In the genomic region with DNA sequence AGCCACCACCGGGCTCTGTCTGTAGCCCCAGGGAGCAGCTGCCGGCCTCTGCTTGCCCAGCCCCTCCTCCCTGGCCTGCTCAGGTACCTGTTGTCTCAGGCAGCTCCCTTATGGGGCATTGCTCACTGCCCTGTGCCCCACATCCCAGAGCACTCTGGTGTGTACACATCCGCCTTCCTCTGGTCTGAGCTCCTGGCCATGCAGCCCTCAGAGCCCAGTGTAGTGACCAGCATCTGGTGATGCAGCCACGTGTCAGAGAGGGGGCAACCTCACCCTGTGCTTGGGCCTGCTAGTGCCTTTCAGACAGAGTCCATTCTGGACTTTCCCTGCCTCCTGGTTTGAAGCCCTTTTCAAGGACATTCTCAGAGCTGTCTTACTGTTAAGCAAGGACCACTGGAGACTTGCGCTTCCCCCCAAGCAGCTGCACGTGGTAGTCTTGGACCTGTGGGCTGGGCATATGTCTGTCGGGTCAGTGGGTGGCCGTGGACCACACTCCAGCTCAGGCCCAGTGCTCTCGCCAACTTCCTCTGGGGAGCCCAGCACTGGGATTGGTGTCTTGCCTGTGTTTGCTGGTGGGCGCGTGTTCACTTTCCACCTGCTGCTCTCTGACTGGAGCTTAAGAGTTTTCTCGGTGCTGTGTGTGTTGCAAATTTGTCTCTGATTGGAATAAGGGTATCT, we compare ENCODE assay signal across 1 cellular context.
TF ChIP-seq lines count a peak whose summit lies in the region.

No MANE protein-coding gene starts in this region.

TF ChIP-seq in HepG2, 621 proteins besides CTCF, POLR2A, EP300 and RAD21 (continued from another document and continues in another):
- TF ChIP-seq ZBTB43 (CRISPR knock-in tag; conservative IDR thresholded peaks at IDR 0.05) (no peak; the same call in 1 of the 2 replicates), FOXO4 (CRISPR knock-in tag; conservative IDR thresholded peaks at IDR 0.05) (no peak), ZSCAN29 (CRISPR knock-in tag; conservative IDR thresholded peaks at IDR 0.05) (no peak), FUBP1 (CRISPR knock-in tag; IDR thresholded peaks at IDR 0.05; ENCODE audit: borderline replicate concordance) (no peak), SALL1 (CRISPR knock-in tag; IDR thresholded peaks at IDR 0.05) (peak; percentile 53; the same call in 1 of the 2 replicates), STAG1 (CRISPR knock-in tag; IDR thresholded peaks at IDR 0.05) (peak; percentile 18; the same call in 1 of the 2 replicates), ZNF768 (CRISPR knock-in tag; IDR thresholded peaks at IDR 0.05) (peak; percentile 74; the same call in 1 of the 2 replicates), IRX3 (CRISPR knock-in tag; IDR thresholded peaks at IDR 0.05; ENCODE audit: borderline replicate concordance, low read depth) (no peak), HNRNPL (IDR thresholded peaks at IDR 0.05; ENCODE audit: low read depth, low read length) (0 out of 2 replicates have a peak, but pooled peaks have one; percentile 29), HDAC2 (CRISPR knock-in tag; IDR thresholded peaks at IDR 0.05) (no peak), ZNF205 (CRISPR knock-in tag; IDR thresholded peaks at IDR 0.05) (no peak), NFE2L1 (CRISPR knock-in tag; IDR thresholded peaks at IDR 0.05; ENCODE audit: borderline replicate concordance) (0 out of 2 replicates have a peak, but pooled peaks have one; percentile 41), ZNF839 (CRISPR knock-in tag; IDR thresholded peaks at IDR 0.05; ENCODE audit: borderline replicate concordance) (0 out of 2 replicates have a peak, but pooled peaks have one; percentile 43), HNF1B (CRISPR knock-in tag; IDR thresholded peaks at IDR 0.05) (0 out of 2 replicates have a peak, but pooled peaks have one; percentile 4), RFX1 (IDR thresholded peaks at IDR 0.05) (no peak), ZFY (CRISPR knock-in tag; IDR thresholded peaks at IDR 0.05) (peak; percentile 21; the same call in 1 of the 2 replicates), ZBTB38 (CRISPR knock-in tag; IDR thresholded peaks at IDR 0.05) (peak; percentile 63; the same call in 1 of the 2 replicates), ARID5B (CRISPR knock-in tag; IDR thresholded peaks at IDR 0.05) (no peak), EHMT2 (IDR thresholded peaks at IDR 0.05; ENCODE audit: borderline replicate concordance, low read depth, low read length) (no peak), ZNF605 (CRISPR knock-in tag; IDR thresholded peaks at IDR 0.05) (0 out of 2 replicates have a peak, but pooled peaks have one; percentile 29), REL (CRISPR knock-in tag; conservative IDR thresholded peaks at IDR 0.05) (no peak), HOXA3 (CRISPR knock-in tag; IDR thresholded peaks at IDR 0.05) (0 out of 2 replicates have a peak, but pooled peaks have one; percentile 13), PHF20 (CRISPR knock-in tag; IDR thresholded peaks at IDR 0.05) (no peak), ZFP37 (CRISPR knock-in tag; IDR thresholded peaks at IDR 0.05; ENCODE audit: borderline replicate concordance) (no peak)
- TF ChIP-seq, protein P1, sequence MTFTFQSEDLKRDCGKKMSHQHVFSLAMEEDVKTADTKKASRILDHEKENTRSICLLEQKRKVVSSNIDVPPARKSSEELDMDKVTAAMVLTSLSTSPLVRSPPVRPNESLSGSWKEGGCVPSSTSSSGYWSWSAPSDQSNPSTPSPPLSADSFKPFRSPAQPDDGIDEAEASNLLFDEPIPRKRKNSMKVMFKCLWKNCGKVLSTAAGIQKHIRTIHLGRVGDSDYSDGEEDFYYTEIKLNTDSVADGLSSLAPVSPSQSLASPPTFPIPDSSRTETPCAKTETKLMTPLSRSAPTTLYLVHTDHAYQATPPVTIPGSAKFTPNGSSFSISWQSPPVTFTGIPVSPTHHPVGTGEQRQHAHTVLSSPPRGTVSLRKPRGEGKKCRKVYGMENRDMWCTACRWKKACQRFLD (CRISPR knock-in tag; IDR thresholded peaks at IDR 0.05; ENCODE audit: borderline replicate concordance): no peak
- TF ChIP-seq, protein P2, sequence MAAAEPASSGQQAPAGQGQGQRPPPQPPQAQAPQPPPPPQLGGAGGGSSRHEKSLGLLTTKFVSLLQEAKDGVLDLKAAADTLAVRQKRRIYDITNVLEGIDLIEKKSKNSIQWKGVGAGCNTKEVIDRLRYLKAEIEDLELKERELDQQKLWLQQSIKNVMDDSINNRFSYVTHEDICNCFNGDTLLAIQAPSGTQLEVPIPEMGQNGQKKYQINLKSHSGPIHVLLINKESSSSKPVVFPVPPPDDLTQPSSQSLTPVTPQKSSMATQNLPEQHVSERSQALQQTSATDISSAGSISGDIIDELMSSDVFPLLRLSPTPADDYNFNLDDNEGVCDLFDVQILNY (CRISPR knock-in tag; conservative IDR thresholded peaks at IDR 0.05): no peak
- TF ChIP-seq, protein P3, sequence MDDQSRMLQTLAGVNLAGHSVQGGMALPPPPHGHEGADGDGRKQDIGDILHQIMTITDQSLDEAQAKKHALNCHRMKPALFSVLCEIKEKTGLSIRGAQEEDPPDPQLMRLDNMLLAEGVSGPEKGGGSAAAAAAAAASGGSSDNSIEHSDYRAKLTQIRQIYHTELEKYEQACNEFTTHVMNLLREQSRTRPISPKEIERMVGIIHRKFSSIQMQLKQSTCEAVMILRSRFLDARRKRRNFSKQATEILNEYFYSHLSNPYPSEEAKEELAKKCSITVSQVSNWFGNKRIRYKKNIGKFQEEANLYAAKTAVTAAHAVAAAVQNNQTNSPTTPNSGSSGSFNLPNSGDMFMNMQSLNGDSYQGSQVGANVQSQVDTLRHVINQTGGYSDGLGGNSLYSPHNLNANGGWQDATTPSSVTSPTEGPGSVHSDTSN (CRISPR knock-in tag; IDR thresholded peaks at IDR 0.05; ENCODE audit: borderline replicate concordance): no peak
- TF ChIP-seq, protein P4, sequence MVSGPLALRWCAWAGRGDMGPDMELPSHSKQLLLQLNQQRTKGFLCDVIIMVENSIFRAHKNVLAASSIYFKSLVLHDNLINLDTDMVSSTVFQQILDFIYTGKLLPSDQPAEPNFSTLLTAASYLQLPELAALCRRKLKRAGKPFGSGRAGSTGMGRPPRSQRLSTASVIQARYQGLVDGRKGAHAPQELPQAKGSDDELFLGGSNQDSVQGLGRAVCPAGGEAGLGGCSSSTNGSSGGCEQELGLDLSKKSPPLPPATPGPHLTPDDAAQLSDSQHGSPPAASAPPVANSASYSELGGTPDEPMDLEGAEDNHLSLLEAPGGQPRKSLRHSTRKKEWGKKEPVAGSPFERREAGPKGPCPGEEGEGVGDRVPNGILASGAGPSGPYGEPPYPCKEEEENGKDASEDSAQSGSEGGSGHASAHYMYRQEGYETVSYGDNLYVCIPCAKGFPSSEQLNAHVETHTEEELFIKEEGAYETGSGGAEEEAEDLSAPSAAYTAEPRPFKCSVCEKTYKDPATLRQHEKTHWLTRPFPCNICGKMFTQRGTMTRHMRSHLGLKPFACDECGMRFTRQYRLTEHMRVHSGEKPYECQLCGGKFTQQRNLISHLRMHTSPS (CRISPR knock-in tag; IDR thresholded peaks at IDR 0.05; ENCODE audit: low read depth): peak; percentile 94
- TF ChIP-seq, protein P5, sequence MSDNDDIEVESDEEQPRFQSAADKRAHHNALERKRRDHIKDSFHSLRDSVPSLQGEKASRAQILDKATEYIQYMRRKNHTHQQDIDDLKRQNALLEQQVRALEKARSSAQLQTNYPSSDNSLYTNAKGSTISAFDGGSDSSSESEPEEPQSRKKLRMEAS (IDR thresholded peaks at IDR 0.05): peak; percentile 75; the same call in 1 of the 2 replicates
- TF ChIP-seq, protein P6, sequence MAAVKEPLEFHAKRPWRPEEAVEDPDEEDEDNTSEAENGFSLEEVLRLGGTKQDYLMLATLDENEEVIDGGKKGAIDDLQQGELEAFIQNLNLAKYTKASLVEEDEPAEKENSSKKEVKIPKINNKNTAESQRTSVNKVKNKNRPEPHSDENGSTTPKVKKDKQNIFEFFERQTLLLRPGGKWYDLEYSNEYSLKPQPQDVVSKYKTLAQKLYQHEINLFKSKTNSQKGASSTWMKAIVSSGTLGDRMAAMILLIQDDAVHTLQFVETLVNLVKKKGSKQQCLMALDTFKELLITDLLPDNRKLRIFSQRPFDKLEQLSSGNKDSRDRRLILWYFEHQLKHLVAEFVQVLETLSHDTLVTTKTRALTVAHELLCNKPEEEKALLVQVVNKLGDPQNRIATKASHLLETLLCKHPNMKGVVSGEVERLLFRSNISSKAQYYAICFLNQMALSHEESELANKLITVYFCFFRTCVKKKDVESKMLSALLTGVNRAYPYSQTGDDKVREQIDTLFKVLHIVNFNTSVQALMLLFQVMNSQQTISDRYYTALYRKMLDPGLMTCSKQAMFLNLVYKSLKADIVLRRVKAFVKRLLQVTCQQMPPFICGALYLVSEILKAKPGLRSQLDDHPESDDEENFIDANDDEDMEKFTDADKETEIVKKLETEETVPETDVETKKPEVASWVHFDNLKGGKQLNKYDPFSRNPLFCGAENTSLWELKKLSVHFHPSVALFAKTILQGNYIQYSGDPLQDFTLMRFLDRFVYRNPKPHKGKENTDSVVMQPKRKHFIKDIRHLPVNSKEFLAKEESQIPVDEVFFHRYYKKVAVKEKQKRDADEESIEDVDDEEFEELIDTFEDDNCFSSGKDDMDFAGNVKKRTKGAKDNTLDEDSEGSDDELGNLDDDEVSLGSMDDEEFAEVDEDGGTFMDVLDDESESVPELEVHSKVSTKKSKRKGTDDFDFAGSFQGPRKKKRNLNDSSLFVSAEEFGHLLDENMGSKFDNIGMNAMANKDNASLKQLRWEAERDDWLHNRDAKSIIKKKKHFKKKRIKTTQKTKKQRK (IDR thresholded peaks at IDR 0.05; ENCODE audit: low read length): no peak
